Comparison of ENCODE assay signal across 16 cellular contexts in genomic region chr1:221217029-221217428, GRCh38.
DNase-seq lines count a peak whose midpoint lies in the region; ATAC-seq and TF ChIP-seq lines count a peak whose summit lies in the region.
"Had no signal": no experiment of that assay in that cellular context is flagged by ENCODE, and none has a peak within 500 bp of the region (broad histone marks: within the 10 kb centered on the region; RNA-seq: fewer than 3 reads in every experiment).

No MANE protein-coding gene starts in this region.

- H3K9me3 ChIP-seq in body of pancreas: no peaks in the 10 kb centered on the region
- H3K9me3 ChIP-seq: neutrophil had no signal

- no peak for TF ChIP-seq POLR2A in body of pancreas (IDR thresholded peaks at IDR 0.05)

- no peak for TF ChIP-seq CTCF in body of pancreas (IDR thresholded peaks at IDR 0.05)

- H3K36me3 ChIP-seq in body of pancreas (replicated peaks in 1 of 2; ENCODE audit: insufficient read depth in 1 of 2, low read depth in 2 of 2): no peaks in the 10 kb centered on the region
- H3K36me3 ChIP-seq: neutrophil had no signal

- H3K27ac ChIP-seq in body of pancreas (no peak overlapping the region), caudate nucleus (ENCODE audit: low read depth, low read length) (no peak overlapping the region)
- H3K27ac ChIP-seq: neutrophil had no signal

- no peaks in the 10 kb centered on the region for H3K27me3 ChIP-seq in body of pancreas

- WGBS in body of pancreas, 2 donors: 34 to 35% methylated on average over 3 of the region's 3 CpGs

- ATAC-seq in Right ventricle myocardium inferior: peak; percentile 48
- ATAC-seq in body of pancreas: peak; percentile 42
- no peak for ATAC-seq in GM19455 (IDR thresholded peaks at IDR 0.05; ENCODE audit: unreplicated experiment)
- ATAC-seq: activated T-helper 17 cell treated with anti-CD3 and anti-CD28 coated beads, Interleukin-2, amount 50 U/mL, for 72 hours; HepG2 had no signal

- DNase-seq in Right ventricle myocardium inferior (ENCODE audit: missing footprints): peak; percentile 45
- DNase-seq in cardiac septum (ENCODE audit: low spot score): no peak
- DNase-seq in body of pancreas: no peak
- peak; percentile 28 for DNase-seq in hepatic stellate cell (ENCODE audit: low spot score)
- DNase-seq in caudate nucleus (lab: John Stamatoyannopoulos, UW): no peak
- no peak for DNase-seq in globus pallidus (ENCODE audit: low spot score)
- no peak for DNase-seq in GM19240 (ENCODE audit: insufficient read length, low spot score)
- DNase-seq: activated CD4-positive, alpha-beta T cell treated with anti-CD3 and anti-CD28 coated beads, Interleukin-2, amount 50 U/mL, for 48 hours; hypothalamus; mammary epithelial cell; NCI-H1436 treated with DMSO at 0.1 percent for 48 hours; T1000 had no signal

- intact Hi-C loops in Right ventricle myocardium inferior (cut with DNase I): no loop called here
- intact Hi-C loops in cardiac septum (cut with DNase I): loop anchor here (5.0 kb wide), 1 partner anchor 175 kb away; no protein-coding TSS in a partner anchor
- intact Hi-C loops in body of pancreas (cut with DNase I): no loop called here

- H3K4me3 ChIP-seq in body of pancreas: no peak overlapping the region

- no peaks in the 10 kb centered on the region for H3K4me1 ChIP-seq in body of pancreas

Comparison
In these comparisons a context has a peak if more than half of its experiments do, and no peak if none do; other contexts are left out.
1. DNase-seq: peak in Right ventricle myocardium inferior (single experiment) and hepatic stellate cell (single experiment); none in cardiac septum (single experiment), body of pancreas (0 of 4), caudate nucleus (0 of 61), globus pallidus (single experiment) and GM19240 (single experiment).